ENCODE assay signal across 16 cellular contexts in genomic region chr1:56301791-56302190, GRCh38.
DNase-seq lines count a peak whose midpoint lies in the region; ATAC-seq and TF ChIP-seq lines count a peak whose summit lies in the region.
"Had no signal": no experiment of that assay in that cellular context is flagged by ENCODE, and none has a peak within 500 bp of the region (broad histone marks: within the 10 kb centered on the region; RNA-seq: fewer than 3 reads in every experiment).

No MANE protein-coding gene starts in this region.

- H3K4me3 Mint-ChIP-seq in GM23338 = no peak overlapping the region
- H3K4me3 Mint-ChIP-seq in activated naive CD8-positive, alpha-beta T cell treated with anti-CD3 and anti-CD28 coated beads, Interleukin-2, amount 50 U/mL, for 24 hours = no peak overlapping the region
- H3K4me3 Mint-ChIP-seq: dendritic cell treated with granulocyte-macrophage colony-stimulating factor and Interleukin-4, amounts not matched to agents 40 ng/mL and 50 ng/mL, for 4 days; T-helper 17 cell had no signal

- no peaks in the 10 kb centered on the region for H3F3A ChIP-seq in GM23338 (replicated peaks; ENCODE audit: low read depth)

- H3K9me2 ChIP-seq in GM23338 (ENCODE audit: insufficient read depth) = peaks cover 3% of the 10 kb centered on the region

- H3K79me2 ChIP-seq in osteoblast (ENCODE audit: insufficient read depth, low read length) = no peaks in the 10 kb centered on the region
- no peaks in the 10 kb centered on the region for H3K79me2 ChIP-seq in GM23338 (replicated peaks; ENCODE audit: insufficient read depth)

- no peak overlapping the region for H3K4me2 ChIP-seq in osteoblast (ENCODE audit: insufficient read depth, low read length)
- H3K4me2 ChIP-seq in GM23338 = no peak overlapping the region

- no peaks in the 10 kb centered on the region for H3K36me3 Mint-ChIP-seq in GM23338 (ENCODE audit: low read depth)
- H3K36me3 Mint-ChIP-seq in activated naive CD8-positive, alpha-beta T cell treated with anti-CD3 and anti-CD28 coated beads, Interleukin-2, amount 50 U/mL, for 24 hours (ENCODE audit: low read depth) = no peaks in the 10 kb centered on the region

- H3K27ac Mint-ChIP-seq in GM23338 = no peak overlapping the region
- no peak overlapping the region for H3K27ac Mint-ChIP-seq in activated naive CD8-positive, alpha-beta T cell treated with anti-CD3 and anti-CD28 coated beads, Interleukin-2, amount 50 U/mL, for 24 hours
- H3K27ac Mint-ChIP-seq: dendritic cell treated with granulocyte-macrophage colony-stimulating factor and Interleukin-4, amounts not matched to agents 40 ng/mL and 50 ng/mL, for 4 days; T-helper 17 cell had no signal

- H3K9me3 Mint-ChIP-seq in GM23338 = no peaks in the 10 kb centered on the region
- no peaks in the 10 kb centered on the region for H3K9me3 Mint-ChIP-seq in activated naive CD8-positive, alpha-beta T cell treated with anti-CD3 and anti-CD28 coated beads, Interleukin-2, amount 50 U/mL, for 24 hours
- H3K9me3 Mint-ChIP-seq: dendritic cell treated with granulocyte-macrophage colony-stimulating factor and Interleukin-4, amounts not matched to agents 40 ng/mL and 50 ng/mL, for 4 days had no signal

- TF ChIP-seq CTCF in BJ (IDR thresholded peaks at IDR 0.05; ENCODE audit: insufficient read depth, low read depth, low read length) (no peak), osteoblast (IDR thresholded peaks at IDR 0.05; ENCODE audit: extremely low read depth, low read depth, low read length) (no peak), GM23338 (conservative IDR thresholded peaks at IDR 0.05; ENCODE audit: low read depth in 2 of 2) (no peak)

- H3K27ac ChIP-seq in osteoblast (ENCODE audit: low read depth, low read length) (peak overlapping the region; percentile 12), GM23338 (ENCODE audit: low read depth) (no peak overlapping the region)
- H3K27ac ChIP-seq: testis had no signal

- peaks cover 2% of the 10 kb centered on the region for H3K27me3 Mint-ChIP-seq in GM23338 (ENCODE audit: insufficient read depth, low read depth, poor library complexity)
- H3K27me3 Mint-ChIP-seq in activated naive CD8-positive, alpha-beta T cell treated with anti-CD3 and anti-CD28 coated beads, Interleukin-2, amount 50 U/mL, for 24 hours = peaks cover 1% of the 10 kb centered on the region
- H3K27me3 Mint-ChIP-seq: T-helper 17 cell had no signal

- no peaks in the 10 kb centered on the region for H3K36me3 ChIP-seq in BJ (ENCODE audit: control insufficient read depth, insufficient read depth, low read length)
- no peaks in the 10 kb centered on the region for H3K36me3 ChIP-seq in MG63
- no peaks in the 10 kb centered on the region for H3K36me3 ChIP-seq in osteoblast (ENCODE audit: insufficient read depth, low read length)
- H3K36me3 ChIP-seq in GM23338 (ENCODE audit: insufficient read depth) = no peaks in the 10 kb centered on the region

- peaks cover 14% of the 10 kb centered on the region for H3K4me1 ChIP-seq in osteoblast (ENCODE audit: insufficient read depth, low read length)
- no peaks in the 10 kb centered on the region for H3K4me1 ChIP-seq in GM23338 (ENCODE audit: insufficient read depth)
- H3K4me1 ChIP-seq: testis had no signal

- H3K4me3 ChIP-seq in BJ (ENCODE audit: low read depth, low read length) (no peak overlapping the region), MG63 (no peak overlapping the region), osteoblast (ENCODE audit: insufficient read depth, low read length) (no peak overlapping the region), GM23338 (no peak overlapping the region)
- H3K4me3 ChIP-seq: testis had no signal

- H3K4me1 Mint-ChIP-seq in GM23338 = no peaks in the 10 kb centered on the region; the same call in 2 of the 3 replicates
- H3K4me1 Mint-ChIP-seq in activated naive CD8-positive, alpha-beta T cell treated with anti-CD3 and anti-CD28 coated beads, Interleukin-2, amount 50 U/mL, for 24 hours = no peaks in the 10 kb centered on the region
- H3K4me1 Mint-ChIP-seq: T-helper 17 cell had no signal

- CTCF ChIA-PET in BJ (lab: Yijun Ruan, JAX) = no interaction called here

- H2AFZ ChIP-seq in osteoblast (ENCODE audit: low read length) = no peak overlapping the region
- H2AFZ ChIP-seq in GM23338 = no peak overlapping the region

- H4K20me1 ChIP-seq in osteoblast (ENCODE audit: insufficient read depth, low read length) (no peaks in the 10 kb centered on the region), GM23338 (replicated peaks; ENCODE audit: insufficient read depth) (no peaks in the 10 kb centered on the region)

- POLR2A ChIA-PET in BJ (lab: Charles Lee) = no interaction called here

- ATAC-seq in GM23338 = no peak
- ATAC-seq in GM18517 (IDR thresholded peaks at IDR 0.05; ENCODE audit: unreplicated experiment) = no peak
- ATAC-seq in activated naive CD8-positive, alpha-beta T cell treated with anti-CD3 and anti-CD28 coated beads, Interleukin-2, amount 50 U/mL, for 24 hours = no peak
- ATAC-seq: Panc1, T-helper 17 cell had no signal

- DNase-seq in BJ (ENCODE audit: low read depth) (peak; percentile 31), MG63 (peak; percentile 43), dermis blood vessel endothelial cell (peak; percentile 81), osteoblast (ENCODE audit: insufficient read length, low spot score, missing footprints) (peak; percentile 93), GM23338 (ENCODE audit: low spot score) (no peak), pons (ENCODE audit: low spot score) (no peak)
- DNase-seq in activated naive CD8-positive, alpha-beta T cell treated with anti-CD3 and anti-CD28 coated beads, Interleukin-2, amount 50 U/mL, for 24 hours = no peak
- DNase-seq: activated CD4-positive, CD25-positive, alpha-beta regulatory T cell treated with anti-CD3 and anti-CD28 coated beads, Interleukin-2, amount 50 U/mL, for 72 hours; islet precursor cell; NCI-H1436; NCI-H524; T-helper 17 cell; testis had no signal

- H3K27me3 ChIP-seq in BJ (ENCODE audit: control insufficient read depth, insufficient read depth, low read length) (no peaks in the 10 kb centered on the region), MG63 (no peaks in the 10 kb centered on the region), osteoblast (ENCODE audit: insufficient read depth, low read length) (no peaks in the 10 kb centered on the region), GM23338 (ENCODE audit: insufficient read depth) (no peaks in the 10 kb centered on the region)
- H3K27me3 ChIP-seq: testis had no signal

- H3K9me3 ChIP-seq in MG63 = no peaks in the 10 kb centered on the region
- H3K9me3 ChIP-seq in osteoblast (ENCODE audit: low read depth, low read length) = no peaks in the 10 kb centered on the region
- H3K9me3 ChIP-seq: testis had no signal

TF ChIP-seq in GM23338, 12 proteins besides CTCF, POLR2A, EP300 and RAD21 (continues in another document):
- TF ChIP-seq NANOG (IDR thresholded peaks at IDR 0.05; ENCODE audit: borderline replicate concordance) (no peak), REST (IDR thresholded peaks at IDR 0.05; ENCODE audit: unreplicated experiment) (no peak), JUNB (IDR thresholded peaks at IDR 0.05; ENCODE audit: unreplicated experiment) (no peak), ZNF331 (CRISPR knock-in tag; IDR thresholded peaks at IDR 0.05; ENCODE audit: low read depth) (no peak), CREB1 (CRISPR knock-in tag; IDR thresholded peaks at IDR 0.05; ENCODE audit: low read depth) (no peak)

Comparison
In these comparisons a context has a peak if more than half of its experiments do, and no peak if none do; other contexts are left out.
1. DNase-seq: peak in BJ (single experiment), MG63 (single experiment), dermis blood vessel endothelial cell (single experiment) and osteoblast (single experiment); none in GM23338 (single experiment), pons (single experiment) and activated naive CD8-positive, alpha-beta T cell treated with anti-CD3 and anti-CD28 coated beads, Interleukin-2, amount 50 U/mL, for 24 hours (single experiment).